In the genomic region with DNA sequence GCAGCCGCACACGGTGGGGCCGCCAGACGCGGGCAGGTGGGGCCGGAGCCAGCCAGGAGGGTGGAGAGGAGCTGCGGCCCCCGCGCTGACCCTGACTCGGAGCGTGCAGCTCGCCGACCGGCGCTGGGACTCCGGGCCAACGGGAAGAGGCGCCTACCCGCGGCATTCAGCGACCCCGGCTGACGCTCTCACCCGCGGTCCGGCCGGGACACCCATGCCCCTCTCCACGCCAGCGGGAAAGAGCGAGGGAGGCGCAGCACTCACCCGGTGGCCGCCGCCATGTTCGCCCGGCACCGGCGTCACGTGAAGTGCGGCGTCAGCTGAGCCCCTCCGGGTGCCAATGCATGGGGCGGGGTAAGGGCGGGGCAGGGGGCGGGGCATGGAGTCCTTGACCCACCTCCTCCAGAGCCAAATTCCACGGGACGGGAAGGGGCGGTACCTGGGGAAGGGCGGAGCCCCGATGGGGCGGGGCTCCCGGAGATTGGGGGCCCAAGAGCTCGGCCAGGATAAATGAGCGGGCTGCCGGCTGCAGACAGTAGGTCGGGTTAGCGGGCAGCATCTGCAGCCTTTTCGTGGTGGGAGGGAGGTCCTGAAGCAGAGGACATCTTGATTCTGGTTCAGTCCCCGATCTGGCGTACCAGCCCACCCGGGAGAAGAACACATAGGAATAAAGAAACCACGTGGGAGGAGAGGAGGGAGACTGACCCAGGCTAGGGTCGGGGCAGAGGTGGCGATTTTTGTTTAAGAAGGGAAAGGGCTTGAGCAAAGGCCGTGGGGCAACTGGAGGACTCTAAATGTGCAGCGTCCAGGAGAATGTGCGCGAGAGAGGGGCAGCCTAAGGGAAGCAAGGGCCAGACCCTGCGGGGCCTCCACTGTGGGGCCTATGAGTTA, we compare ENCODE assay signal across 1 cellular context.
TF ChIP-seq lines count a peak whose summit lies in the region.

A gene (minus strand): TSS at position 312 of the 891 bp plus-strand sequence. CDS start 31 bp downstream, at position 281.

TF ChIP-seq in HepG2, 621 proteins besides CTCF, POLR2A, EP300 and RAD21 (continued from another document and continues in another):
- TF ChIP-seq, protein P1, sequence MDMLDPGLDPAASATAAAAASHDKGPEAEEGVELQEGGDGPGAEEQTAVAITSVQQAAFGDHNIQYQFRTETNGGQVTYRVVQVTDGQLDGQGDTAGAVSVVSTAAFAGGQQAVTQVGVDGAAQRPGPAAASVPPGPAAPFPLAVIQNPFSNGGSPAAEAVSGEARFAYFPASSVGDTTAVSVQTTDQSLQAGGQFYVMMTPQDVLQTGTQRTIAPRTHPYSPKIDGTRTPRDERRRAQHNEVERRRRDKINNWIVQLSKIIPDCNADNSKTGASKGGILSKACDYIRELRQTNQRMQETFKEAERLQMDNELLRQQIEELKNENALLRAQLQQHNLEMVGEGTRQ (IDR thresholded peaks at IDR 0.05; ENCODE audit: low read depth, low read length): peak; percentile 84
- TF ChIP-seq, protein P1 (CRISPR knock-in tag; IDR thresholded peaks at IDR 0.05; ENCODE audit: borderline replicate concordance): peak; percentile 92; the same call in 1 of the 2 replicates
- TF ChIP-seq ZSCAN22 (CRISPR knock-in tag; IDR thresholded peaks at IDR 0.05) (no peak), AGO1 (IDR thresholded peaks at IDR 0.05; ENCODE audit: low read depth, low read length, poor library complexity, severe bottlenecking) (peak; percentile 22), ZNF354B (CRISPR knock-in tag; IDR thresholded peaks at IDR 0.05) (0 out of 2 replicates have a peak, but pooled peaks have one; percentile 66), ZNF547 (CRISPR knock-in tag; IDR thresholded peaks at IDR 0.05) (peak; percentile 57), CENPX (CRISPR knock-in tag; IDR thresholded peaks at IDR 0.05) (no peak), HOXA9 (CRISPR knock-in tag; IDR thresholded peaks at IDR 0.05; ENCODE audit: borderline replicate concordance) (peak; percentile 56; the same call in 1 of the 2 replicates), PHF20 (CRISPR knock-in tag; IDR thresholded peaks at IDR 0.05) (peak; percentile 85), ZNF337 (CRISPR knock-in tag; IDR thresholded peaks at IDR 0.05; ENCODE audit: borderline replicate concordance, low read depth) (no peak), PITX1 (CRISPR knock-in tag; IDR thresholded peaks at IDR 0.05) (no peak), CEBPB (IDR thresholded peaks at IDR 0.05; ENCODE audit: borderline replicate concordance, low read depth, low read length) (no peak), SRSF1 (optimal IDR thresholded peaks at IDR 0.05; ENCODE audit: low read depth, low read length) (no peak), ZNF383 (CRISPR knock-in tag; IDR thresholded peaks at IDR 0.05; ENCODE audit: borderline replicate concordance) (no peak), GTF2F1 (IDR thresholded peaks at IDR 0.05; ENCODE audit: low read length) (no peak), ZNF33A (CRISPR knock-in tag; IDR thresholded peaks at IDR 0.05; ENCODE audit: borderline replicate concordance) (no peak), TGIF2 (CRISPR knock-in tag; IDR thresholded peaks at IDR 0.05) (0 out of 2 replicates have a peak, but pooled peaks have one; percentile 56), ZNF569 (CRISPR knock-in tag; IDR thresholded peaks at IDR 0.05; ENCODE audit: borderline replicate concordance) (no peak), DMAP1 (CRISPR knock-in tag; IDR thresholded peaks at IDR 0.05) (no peak; the same call in 1 of the 2 replicates), JUNB (CRISPR knock-in tag; IDR thresholded peaks at IDR 0.05; ENCODE audit: borderline replicate concordance) (no peak), ZMYM4 (CRISPR knock-in tag; IDR thresholded peaks at IDR 0.05) (peak; percentile 72), ZNF737 (CRISPR knock-in tag; IDR thresholded peaks at IDR 0.05; ENCODE audit: borderline replicate concordance) (no peak), SOX6 (IDR thresholded peaks at IDR 0.05) (no peak), SOX6 (CRISPR knock-in tag; IDR thresholded peaks at IDR 0.05) (peak; percentile 45; the same call in 1 of the 2 replicates), SETDB1 (CRISPR knock-in tag; IDR thresholded peaks at IDR 0.05; ENCODE audit: borderline replicate concordance) (no peak), SMAD9 (CRISPR knock-in tag; IDR thresholded peaks at IDR 0.05) (no peak), ESRRA (CRISPR knock-in tag; IDR thresholded peaks at IDR 0.05; ENCODE audit: low read depth) (peak; percentile 56; the same call in 1 of the 2 replicates), ZKSCAN1 (IDR thresholded peaks at IDR 0.05; ENCODE audit: low read length) (peak; percentile 91)
- TF ChIP-seq, protein P2, sequence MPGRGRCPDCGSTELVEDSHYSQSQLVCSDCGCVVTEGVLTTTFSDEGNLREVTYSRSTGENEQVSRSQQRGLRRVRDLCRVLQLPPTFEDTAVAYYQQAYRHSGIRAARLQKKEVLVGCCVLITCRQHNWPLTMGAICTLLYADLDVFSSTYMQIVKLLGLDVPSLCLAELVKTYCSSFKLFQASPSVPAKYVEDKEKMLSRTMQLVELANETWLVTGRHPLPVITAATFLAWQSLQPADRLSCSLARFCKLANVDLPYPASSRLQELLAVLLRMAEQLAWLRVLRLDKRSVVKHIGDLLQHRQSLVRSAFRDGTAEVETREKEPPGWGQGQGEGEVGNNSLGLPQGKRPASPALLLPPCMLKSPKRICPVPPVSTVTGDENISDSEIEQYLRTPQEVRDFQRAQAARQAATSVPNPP (CRISPR knock-in tag; IDR thresholded peaks at IDR 0.05): no peak
- TF ChIP-seq, protein P3, sequence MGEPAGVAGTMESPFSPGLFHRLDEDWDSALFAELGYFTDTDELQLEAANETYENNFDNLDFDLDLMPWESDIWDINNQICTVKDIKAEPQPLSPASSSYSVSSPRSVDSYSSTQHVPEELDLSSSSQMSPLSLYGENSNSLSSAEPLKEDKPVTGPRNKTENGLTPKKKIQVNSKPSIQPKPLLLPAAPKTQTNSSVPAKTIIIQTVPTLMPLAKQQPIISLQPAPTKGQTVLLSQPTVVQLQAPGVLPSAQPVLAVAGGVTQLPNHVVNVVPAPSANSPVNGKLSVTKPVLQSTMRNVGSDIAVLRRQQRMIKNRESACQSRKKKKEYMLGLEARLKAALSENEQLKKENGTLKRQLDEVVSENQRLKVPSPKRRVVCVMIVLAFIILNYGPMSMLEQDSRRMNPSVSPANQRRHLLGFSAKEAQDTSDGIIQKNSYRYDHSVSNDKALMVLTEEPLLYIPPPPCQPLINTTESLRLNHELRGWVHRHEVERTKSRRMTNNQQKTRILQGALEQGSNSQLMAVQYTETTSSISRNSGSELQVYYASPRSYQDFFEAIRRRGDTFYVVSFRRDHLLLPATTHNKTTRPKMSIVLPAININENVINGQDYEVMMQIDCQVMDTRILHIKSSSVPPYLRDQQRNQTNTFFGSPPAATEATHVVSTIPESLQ (CRISPR knock-in tag; conservative IDR thresholded peaks at IDR 0.05): no peak
- TF ChIP-seq, protein P4, sequence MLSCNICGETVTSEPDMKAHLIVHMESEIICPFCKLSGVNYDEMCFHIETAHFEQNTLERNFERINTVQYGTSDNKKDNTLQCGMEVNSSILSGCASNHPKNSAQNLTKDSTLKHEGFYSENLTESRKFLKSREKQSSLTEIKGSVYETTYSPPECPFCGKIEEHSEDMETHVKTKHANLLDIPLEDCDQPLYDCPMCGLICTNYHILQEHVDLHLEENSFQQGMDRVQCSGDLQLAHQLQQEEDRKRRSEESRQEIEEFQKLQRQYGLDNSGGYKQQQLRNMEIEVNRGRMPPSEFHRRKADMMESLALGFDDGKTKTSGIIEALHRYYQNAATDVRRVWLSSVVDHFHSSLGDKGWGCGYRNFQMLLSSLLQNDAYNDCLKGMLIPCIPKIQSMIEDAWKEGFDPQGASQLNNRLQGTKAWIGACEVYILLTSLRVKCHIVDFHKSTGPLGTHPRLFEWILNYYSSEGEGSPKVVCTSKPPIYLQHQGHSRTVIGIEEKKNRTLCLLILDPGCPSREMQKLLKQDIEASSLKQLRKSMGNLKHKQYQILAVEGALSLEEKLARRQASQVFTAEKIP (CRISPR knock-in tag; IDR thresholded peaks at IDR 0.05; ENCODE audit: borderline replicate concordance): no peak
- TF ChIP-seq, protein P5, sequence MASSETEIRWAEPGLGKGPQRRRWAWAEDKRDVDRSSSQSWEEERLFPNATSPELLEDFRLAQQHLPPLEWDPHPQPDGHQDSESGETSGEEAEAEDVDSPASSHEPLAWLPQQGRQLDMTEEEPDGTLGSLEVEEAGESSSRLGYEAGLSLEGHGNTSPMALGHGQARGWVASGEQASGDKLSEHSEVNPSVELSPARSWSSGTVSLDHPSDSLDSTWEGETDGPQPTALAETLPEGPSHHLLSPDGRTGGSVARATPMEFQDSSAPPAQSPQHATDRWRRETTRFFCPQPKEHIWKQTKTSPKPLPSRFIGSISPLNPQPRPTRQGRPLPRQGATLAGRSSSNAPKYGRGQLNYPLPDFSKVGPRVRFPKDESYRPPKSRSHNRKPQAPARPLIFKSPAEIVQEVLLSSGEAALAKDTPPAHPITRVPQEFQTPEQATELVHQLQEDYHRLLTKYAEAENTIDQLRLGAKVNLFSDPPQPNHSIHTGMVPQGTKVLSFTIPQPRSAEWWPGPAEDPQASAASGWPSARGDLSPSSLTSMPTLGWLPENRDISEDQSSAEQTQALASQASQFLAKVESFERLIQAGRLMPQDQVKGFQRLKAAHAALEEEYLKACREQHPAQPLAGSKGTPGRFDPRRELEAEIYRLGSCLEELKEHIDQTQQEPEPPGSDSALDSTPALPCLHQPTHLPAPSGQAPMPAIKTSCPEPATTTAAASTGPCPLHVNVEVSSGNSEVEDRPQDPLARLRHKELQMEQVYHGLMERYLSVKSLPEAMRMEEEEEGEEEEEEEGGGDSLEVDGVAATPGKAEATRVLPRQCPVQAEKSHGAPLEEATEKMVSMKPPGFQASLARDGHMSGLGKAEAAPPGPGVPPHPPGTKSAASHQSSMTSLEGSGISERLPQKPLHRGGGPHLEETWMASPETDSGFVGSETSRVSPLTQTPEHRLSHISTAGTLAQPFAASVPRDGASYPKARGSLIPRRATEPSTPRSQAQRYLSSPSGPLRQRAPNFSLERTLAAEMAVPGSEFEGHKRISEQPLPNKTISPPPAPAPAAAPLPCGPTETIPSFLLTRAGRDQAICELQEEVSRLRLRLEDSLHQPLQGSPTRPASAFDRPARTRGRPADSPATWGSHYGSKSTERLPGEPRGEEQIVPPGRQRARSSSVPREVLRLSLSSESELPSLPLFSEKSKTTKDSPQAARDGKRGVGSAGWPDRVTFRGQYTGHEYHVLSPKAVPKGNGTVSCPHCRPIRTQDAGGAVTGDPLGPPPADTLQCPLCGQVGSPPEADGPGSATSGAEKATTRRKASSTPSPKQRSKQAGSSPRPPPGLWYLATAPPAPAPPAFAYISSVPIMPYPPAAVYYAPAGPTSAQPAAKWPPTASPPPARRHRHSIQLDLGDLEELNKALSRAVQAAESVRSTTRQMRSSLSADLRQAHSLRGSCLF (CRISPR knock-in tag; IDR thresholded peaks at IDR 0.05; ENCODE audit: borderline replicate concordance): no peak
- TF ChIP-seq, protein P6, sequence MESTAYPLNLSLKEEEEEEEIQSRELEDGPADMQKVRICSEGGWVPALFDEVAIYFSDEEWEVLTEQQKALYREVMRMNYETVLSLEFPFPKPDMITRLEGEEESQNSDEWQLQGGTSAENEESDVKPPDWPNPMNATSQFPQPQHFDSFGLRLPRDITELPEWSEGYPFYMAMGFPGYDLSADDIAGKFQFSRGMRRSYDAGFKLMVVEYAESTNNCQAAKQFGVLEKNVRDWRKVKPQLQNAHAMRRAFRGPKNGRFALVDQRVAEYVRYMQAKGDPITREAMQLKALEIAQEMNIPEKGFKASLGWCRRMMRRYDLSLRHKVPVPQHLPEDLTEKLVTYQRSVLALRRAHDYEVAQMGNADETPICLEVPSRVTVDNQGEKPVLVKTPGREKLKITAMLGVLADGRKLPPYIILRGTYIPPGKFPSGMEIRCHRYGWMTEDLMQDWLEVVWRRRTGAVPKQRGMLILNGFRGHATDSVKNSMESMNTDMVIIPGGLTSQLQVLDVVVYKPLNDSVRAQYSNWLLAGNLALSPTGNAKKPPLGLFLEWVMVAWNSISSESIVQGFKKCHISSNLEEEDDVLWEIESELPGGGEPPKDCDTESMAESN (CRISPR knock-in tag; conservative IDR thresholded peaks at IDR 0.05): peak; percentile 92
- TF ChIP-seq, protein P7, sequence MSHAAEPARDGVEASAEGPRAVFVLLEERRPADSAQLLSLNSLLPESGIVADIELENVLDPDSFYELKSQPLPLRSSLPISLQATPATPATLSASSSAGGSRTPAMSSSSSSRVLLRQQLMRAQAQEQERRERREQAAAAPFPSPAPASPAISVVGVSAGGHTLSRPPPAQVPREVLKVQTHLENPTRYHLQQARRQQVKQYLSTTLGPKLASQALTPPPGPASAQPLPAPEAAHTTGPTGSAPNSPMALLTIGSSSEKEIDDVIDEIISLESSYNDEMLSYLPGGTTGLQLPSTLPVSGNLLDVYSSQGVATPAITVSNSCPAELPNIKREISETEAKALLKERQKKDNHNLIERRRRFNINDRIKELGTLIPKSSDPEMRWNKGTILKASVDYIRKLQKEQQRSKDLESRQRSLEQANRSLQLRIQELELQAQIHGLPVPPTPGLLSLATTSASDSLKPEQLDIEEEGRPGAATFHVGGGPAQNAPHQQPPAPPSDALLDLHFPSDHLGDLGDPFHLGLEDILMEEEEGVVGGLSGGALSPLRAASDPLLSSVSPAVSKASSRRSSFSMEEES (CRISPR knock-in tag; IDR thresholded peaks at IDR 0.05): peak; percentile 77
- TF ChIP-seq, protein P8, sequence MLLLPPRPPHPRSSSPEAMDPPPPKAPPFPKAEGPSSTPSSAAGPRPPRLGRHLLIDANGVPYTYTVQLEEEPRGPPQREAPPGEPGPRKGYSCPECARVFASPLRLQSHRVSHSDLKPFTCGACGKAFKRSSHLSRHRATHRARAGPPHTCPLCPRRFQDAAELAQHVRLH (CRISPR knock-in tag; IDR thresholded peaks at IDR 0.05; ENCODE audit: borderline replicate concordance, low read depth): no peak
